1 cellular context compared by ENCODE assay signal in genomic region chr7:150799156-150799555, GRCh38.
TF ChIP-seq lines count a peak whose summit lies in the region.

No MANE protein-coding gene starts in this region.

TF ChIP-seq in H1, 55 proteins besides CTCF, POLR2A, EP300 and RAD21:
- TF ChIP-seq NANOG (IDR thresholded peaks at IDR 0.05; ENCODE audit: insufficient read depth, low read depth, low read length, poor library complexity, severe bottlenecking) (no peak), HDAC6 (IDR thresholded peaks at IDR 0.05; ENCODE audit: low read depth, low read length) (no peak), RBBP5 (IDR thresholded peaks at IDR 0.05; ENCODE audit: borderline replicate concordance, low read depth, low read length) (no peak), YY1 (IDR thresholded peaks at IDR 0.05; ENCODE audit: low read depth, low read length) (no peak), MAX (IDR thresholded peaks at IDR 0.05) (no peak), KDM4A (IDR thresholded peaks at IDR 0.05; ENCODE audit: low read depth, low read length, severe bottlenecking) (no peak), CHD7 (IDR thresholded peaks at IDR 0.05; ENCODE audit: insufficient replicate concordance, low read length) (no peak), BRCA1 (IDR thresholded peaks at IDR 0.05; ENCODE audit: low read depth, low read length) (no peak), CTBP2 (IDR thresholded peaks at IDR 0.05; ENCODE audit: borderline replicate concordance, insufficient read depth, insufficient read length, low read length) (no peak), CBX5 (IDR thresholded peaks at IDR 0.05; ENCODE audit: low read depth, low read length) (no peak), TAF1 (IDR thresholded peaks at IDR 0.05; ENCODE audit: low read depth, low read length) (no peak)
- TF ChIP-seq, protein P1, sequence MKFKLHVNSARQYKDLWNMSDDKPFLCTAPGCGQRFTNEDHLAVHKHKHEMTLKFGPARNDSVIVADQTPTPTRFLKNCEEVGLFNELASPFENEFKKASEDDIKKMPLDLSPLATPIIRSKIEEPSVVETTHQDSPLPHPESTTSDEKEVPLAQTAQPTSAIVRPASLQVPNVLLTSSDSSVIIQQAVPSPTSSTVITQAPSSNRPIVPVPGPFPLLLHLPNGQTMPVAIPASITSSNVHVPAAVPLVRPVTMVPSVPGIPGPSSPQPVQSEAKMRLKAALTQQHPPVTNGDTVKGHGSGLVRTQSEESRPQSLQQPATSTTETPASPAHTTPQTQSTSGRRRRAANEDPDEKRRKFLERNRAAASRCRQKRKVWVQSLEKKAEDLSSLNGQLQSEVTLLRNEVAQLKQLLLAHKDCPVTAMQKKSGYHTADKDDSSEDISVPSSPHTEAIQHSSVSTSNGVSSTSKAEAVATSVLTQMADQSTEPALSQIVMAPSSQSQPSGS (IDR thresholded peaks at IDR 0.05; ENCODE audit: low read length): no peak
TF ChIP-seq in H1: peak in this region for 0.
